ENCODE assay signal across 14 cellular contexts in genomic region chr2:241908686-241909420, GRCh38. TPM values are rescaled to one million over a fixed set of nuclear protein-coding genes. Genes with fewer than 3 reads are reported as not detected.
"Had no signal": no experiment of that assay in that cellular context is flagged by ENCODE, and none has a peak within 500 bp of the region (broad histone marks: within the 10 kb centered on the region; RNA-seq: fewer than 3 reads in every experiment).

No MANE protein-coding gene starts in this region.

- H2AFZ ChIP-seq: hepatocyte had no signal

- H3K4me2 ChIP-seq: hepatocyte had no signal

- H3K4me1 ChIP-seq: adrenal gland, esophagus muscularis mucosa, left lung, sigmoid colon, uterus had no signal

- H3K4me3 ChIP-seq: adrenal gland, cardiac muscle cell, esophagus muscularis mucosa, hepatocyte, left lung, sigmoid colon, thoracic aorta, uterus had no signal

- H3K36me3 ChIP-seq: adrenal gland, cardiac muscle cell, esophagus muscularis mucosa, left lung, sigmoid colon, thoracic aorta, uterus had no signal

- H3K9me3 ChIP-seq: sigmoid colon, thoracic aorta, uterus had no signal

- H3K27ac ChIP-seq: adrenal gland, cardiac muscle cell, esophagus muscularis mucosa, hepatocyte, left lung, sigmoid colon, thoracic aorta, uterus had no signal

- ATAC-seq: activated T-helper 17 cell treated with anti-CD3 and anti-CD28 coated beads, Interleukin-2, amount 50 U/mL, for 72 hours; left lung had no signal

- H3K79me2 ChIP-seq: hepatocyte had no signal

- FAIRE-seq: keratinocyte had no signal

- H3K27me3 ChIP-seq: adrenal gland, cardiac muscle cell, esophagus muscularis mucosa, hepatocyte, left lung, sigmoid colon, uterus had no signal

- DNase-seq: activated naive CD4-positive, alpha-beta T cell treated with anti-CD3 and anti-CD28 coated beads, Interleukin-2, amount 10 ng/mL, durations not matched to agents 7 days and 5 days; sigmoid colon; stimulated activated CD4-positive, alpha-beta T cell treated with anti-CD3 and anti-CD28 coated beads, Interleukin-1b, Interleukin-23, amount 100 ng/mL, for 48 hours had no signal

RNA-seq across cellular contexts. Expression of gene RTP5, which starts 39.3 kb away (rescaled TPM):
- total RNA-seq: cardiac muscle cell; glomerular endothelial cell; hepatocyte; natural killer cell treated with Interleukin-12 subunit alpha and Interleukin-12 subunit beta and Interleukin-15 and Interleukin-18, amount 100 ng/mL, for 72 hours had no signal
- polyA plus RNA-seq: cardiac muscle cell, hepatocyte, keratinocyte had no signal

RNA-seq across cellular contexts. Expression of gene PDCD1, which starts 50.2 kb away (rescaled TPM):
- total RNA-seq: cardiac muscle cell, glomerular endothelial cell, hepatocyte had no signal
- polyA plus RNA-seq: cardiac muscle cell, keratinocyte had no signal
